Comparison of ENCODE assay signal across 23 cellular contexts in genomic region chr19:2317300-2317699, GRCh38. TPM values are rescaled to one million over a fixed set of nuclear protein-coding genes. Genes with fewer than 3 reads are reported as not detected.
DNase-seq lines count a peak whose midpoint lies in the region; ATAC-seq, FAIRE-seq and TF ChIP-seq lines count a peak whose summit lies in the region.
"Had no signal": no experiment of that assay in that cellular context is flagged by ENCODE, and none has a peak within 500 bp of the region (broad histone marks: within the 10 kb centered on the region; RNA-seq: fewer than 3 reads in every experiment).

No MANE protein-coding gene starts in this region.

- BruUV-seq in HepG2 (replicated peaks; lab: Mats Ljungman, UMichigan), result no TSS peak

- H3K36me3 ChIP-seq in HepG2 (replicated peaks in 1 of 2; ENCODE audit: control insufficient read depth in 1 of 2, insufficient read depth in 2 of 2, low read length in 2 of 2), result no peaks in the 10 kb centered on the region; a peak in 2 of 5 replicates
- H3K36me3 ChIP-seq in right lobe of liver, result no peaks in the 10 kb centered on the region

- FAIRE-seq in HepG2 (lab: Jason Lieb, UNC), result no peak
- FAIRE-seq: A549, GM12878, H1 had no signal

- H3K27me3 ChIP-seq in HepG2 (ENCODE audit: control insufficient read depth in 1 of 2, insufficient read depth in 2 of 2, low read length in 2 of 2), result peaks cover 4 to 5% of the 10 kb centered on the region in 2 experiments; a peak in 4 of 5 replicates
- H3K27me3 ChIP-seq in right lobe of liver, result peaks cover 0 to 7% of the 10 kb centered on the region in 2 donors

- no peak overlapping the region for H3K4me2 ChIP-seq in HepG2 (ENCODE audit: low read depth, low read length)
- H3K4me2 ChIP-seq: A549 had no signal

- peak overlapping the region; percentile 50 for H3K27ac Mint-ChIP-seq in dendritic cell treated with granulocyte-macrophage colony-stimulating factor and Interleukin-4, amounts not matched to agents 40 ng/mL and 50 ng/mL, for 4 days
- H3K27ac Mint-ChIP-seq in osteocyte (ENCODE audit: unreplicated experiment), result peak overlapping the region; percentile 67
- H3K27ac Mint-ChIP-seq in naive thymus-derived CD8-positive, alpha-beta T cell, result peak overlapping the region in 1 of 10 donors; percentile 40
- H3K27ac Mint-ChIP-seq: CD4-positive, CD25-positive, alpha-beta regulatory T cell; H9 had no signal

- no peaks in the 10 kb centered on the region for H3K79me2 ChIP-seq in HepG2 (ENCODE audit: insufficient read depth, low read length)

- H3K9me3 Mint-ChIP-seq in dendritic cell treated with granulocyte-macrophage colony-stimulating factor and Interleukin-4, amounts not matched to agents 40 ng/mL and 50 ng/mL, for 4 days, result no peaks in the 10 kb centered on the region
- H3K9me3 Mint-ChIP-seq in osteocyte (ENCODE audit: unreplicated experiment), result peaks cover 9% of the 10 kb centered on the region
- peaks cover 4 to 27% (median 9%) of the 10 kb centered on the region in 9 donors for H3K9me3 Mint-ChIP-seq in naive thymus-derived CD8-positive, alpha-beta T cell

- no peak overlapping the region for H3K4me3 ChIP-seq in HepG2 (replicated peaks in 1 of 3; ENCODE audit: insufficient read depth in 1 of 3, low read depth in 2 of 3, low read length in 3 of 3)
- H3K4me3 ChIP-seq in right lobe of liver, result no peak overlapping the region
- H3K4me3 ChIP-seq: A549, GM12878 had no signal

- 58% methylated on average over 10 of the region's 13 CpGs for WGBS in HepG2 (ENCODE audit: low lambda C conversion rate)
- 71% methylated on average over 5 of the region's 13 CpGs for WGBS in right lobe of liver (ENCODE audit: insufficient coverage, low coverage, low lambda C conversion rate, missing lambda C conversion rate)

- H3K27me3 Mint-ChIP-seq in dendritic cell treated with granulocyte-macrophage colony-stimulating factor and Interleukin-4, amounts not matched to agents 40 ng/mL and 50 ng/mL, for 4 days, result peaks cover 12% of the 10 kb centered on the region
- no peaks in the 10 kb centered on the region for H3K27me3 Mint-ChIP-seq in osteocyte (ENCODE audit: unreplicated experiment)
- H3K27me3 Mint-ChIP-seq in naive thymus-derived CD8-positive, alpha-beta T cell, result peaks cover 7 to 23% (median 18%) of the 10 kb centered on the region in 5 donors

- no peak overlapping the region for H2AFZ ChIP-seq in HepG2 (ENCODE audit: low read length)

- H3K4me1 Mint-ChIP-seq in dendritic cell treated with granulocyte-macrophage colony-stimulating factor and Interleukin-4, amounts not matched to agents 40 ng/mL and 50 ng/mL, for 4 days (ENCODE audit: low read depth), result peaks cover 26% of the 10 kb centered on the region
- peaks cover 28% of the 10 kb centered on the region for H3K4me1 Mint-ChIP-seq in osteocyte (ENCODE audit: unreplicated experiment)
- H3K4me1 Mint-ChIP-seq in naive thymus-derived CD8-positive, alpha-beta T cell, result peaks cover 2 to 23% (median 4%) of the 10 kb centered on the region in 4 donors
- H3K4me1 Mint-ChIP-seq: CD8-positive, alpha-beta memory T cell had no signal

- H3K4me1 ChIP-seq in HepG2 (ENCODE audit: insufficient read depth, low read length) (peaks cover 30% of the 10 kb centered on the region), right lobe of liver (no peaks in the 10 kb centered on the region)
- H3K4me1 ChIP-seq: A549 had no signal

- CTCF ChIA-PET in HepG2 (lab: Yijun Ruan, JAX; ENCODE audit: low intra/inter-chr PET ratio, low total read pairs), result no interaction called here

- no peak overlapping the region for H3K9ac ChIP-seq in HepG2 (ENCODE audit: insufficient read depth, low read depth, low read length)

- ATAC-seq in HepG2 (no peak), right lobe of liver (no peak)
- ATAC-seq in naive thymus-derived CD8-positive, alpha-beta T cell, result no peak
- ATAC-seq: GM12878 had no signal

- peaks cover 9% of the 10 kb centered on the region for H3K9me3 ChIP-seq in HepG2 (ENCODE audit: low read length)
- H3K9me3 ChIP-seq in right lobe of liver, result no peaks in the 10 kb centered on the region

- DNase-seq in HepG2 (ENCODE audit: low spot score) (no peak), right lobe of liver (no peak), osteocyte (ENCODE audit: extremely low spot score, unreplicated experiment) (no peak), NCI-H1694 (lab: John Stamatoyannopoulos, UW) (no peak)
- DNase-seq in activated CD4-positive, CD25-positive, alpha-beta regulatory T cell (lab: John Stamatoyannopoulos, UW), result no peak
- DNase-seq in naive thymus-derived CD8-positive, alpha-beta T cell, result no peak
- DNase-seq: AML-193; C1 segment of cervical spinal cord; CD4-positive, CD25-positive, alpha-beta regulatory T cell; CD8-positive, alpha-beta memory T cell; COR-L47; DMS 273 treated with DMSO at 0.1 percent for 48 hours; DMS53; DND-41; EL; H9 had no signal

- no peak overlapping the region for H3K27ac ChIP-seq in HepG2 (ENCODE audit: extremely low read length, insufficient read depth, low read length)
- no peak overlapping the region for H3K27ac ChIP-seq in right lobe of liver
- H3K27ac ChIP-seq: 22Rv1, A549 had no signal

- in situ Hi-C loops in HepG2 (cut with HindIII; ENCODE audit: extremely low pct_ligation_motif_present, low pct_unique_long_range_greater_than_20kb), result loop anchor here (5.0 to 10.0 kb wide), 3 partner anchors 40 to 162 kb away; partner anchors contain the start of genes AP3D1, PLEKHJ1 and SF3A2

- TF ChIP-seq EP300 in HepG2 (IDR thresholded peaks at IDR 0.05; ENCODE audit: low read depth in 2 of 2, low read length in 2 of 2) (no peak), HepG2 (CRISPR knock-in tag; IDR thresholded peaks at IDR 0.05; ENCODE audit: borderline replicate concordance) (no peak)

- TF ChIP-seq RAD21 in HepG2 (CRISPR knock-in tag; IDR thresholded peaks at IDR 0.05), result no peak

- no peaks in the 10 kb centered on the region for H4K20me1 ChIP-seq in HepG2 (ENCODE audit: insufficient read depth, low read length)

- POLR2A ChIA-PET in HepG2 (lab: Yijun Ruan, JAX), result interaction anchor here (1.1 to 2.6 kb wide), 3 partner anchors 11 to 82 kb away, joined by 3 to 11 read pairs (median 6); partner anchors contain the start of genes LSM7, PLEKHJ1 and SPPL2B
- POLR2A ChIA-PET in naive thymus-derived CD8-positive, alpha-beta T cell (lab: Charles Lee), result interaction anchor here (0.7 to 2.4 kb wide), 3 partner anchors 15 to 28 kb away, joined by 3 to 9 read pairs (median 4); no protein-coding TSS in a partner anchor

- no peak for TF ChIP-seq POLR2A in HepG2 (IDR thresholded peaks at IDR 0.05; ENCODE audit: insufficient read depth in 1 of 2, low read depth in 2 of 2, low read length in 2 of 2)
- no peak for TF ChIP-seq POLR2A in right lobe of liver (IDR thresholded peaks at IDR 0.05)

- H3K36me3 Mint-ChIP-seq in dendritic cell treated with granulocyte-macrophage colony-stimulating factor and Interleukin-4, amounts not matched to agents 40 ng/mL and 50 ng/mL, for 4 days (ENCODE audit: low read depth), result peaks cover 15% of the 10 kb centered on the region
- no peaks in the 10 kb centered on the region for H3K36me3 Mint-ChIP-seq in osteocyte (ENCODE audit: unreplicated experiment)
- peaks cover 8 to 9% (median 8%) of the 10 kb centered on the region in 3 donors for H3K36me3 Mint-ChIP-seq in naive thymus-derived CD8-positive, alpha-beta T cell

- TF ChIP-seq CTCF in HepG2 (CRISPR knock-in tag; IDR thresholded peaks at IDR 0.05) (no peak), right lobe of liver (IDR thresholded peaks at IDR 0.05) (no peak), osteocyte (IDR thresholded peaks at IDR 0.05) (no peak)

- H3K4me3 Mint-ChIP-seq in dendritic cell treated with granulocyte-macrophage colony-stimulating factor and Interleukin-4, amounts not matched to agents 40 ng/mL and 50 ng/mL, for 4 days, result no peak overlapping the region
- H3K4me3 Mint-ChIP-seq in osteocyte (ENCODE audit: unreplicated experiment), result peak overlapping the region; percentile 14
- no peak overlapping the region for H3K4me3 Mint-ChIP-seq in naive thymus-derived CD8-positive, alpha-beta T cell

- intact Hi-C loops in HepG2 (cut with micrococcal nuclease; ENCODE audit: unreplicated experiment), result loop anchor here (10.0 kb wide), 2 partner anchors 82 to 298 kb away; partner anchors contain the start of genes PLEKHJ1 and SF3A2
- intact Hi-C loops in right lobe of liver (cut with DNase I), result loop anchor here in 1 of 2 donors (10.0 kb wide), 1 partner anchor 82 kb away; the partner anchor contains the start of genes PLEKHJ1 and SF3A2
- intact Hi-C loops in dendritic cell treated with granulocyte-macrophage colony-stimulating factor and Interleukin-4, amounts not matched to agents 40 ng/mL and 50 ng/mL, for 4 days (cut with micrococcal nuclease), result loop anchor here (2.0 to 5.0 kb wide), 2 partner anchors 42 to 80 kb away; partner anchors contain the start of genes PLEKHJ1 and SF3A2

RNA-seq across cellular contexts. Expression of gene LINGO3, which starts 9.3 kb away (rescaled TPM):
- not detected in 2 replicates for total RNA-seq in HepG2 (2016; rRNA removed; fragmentation: Illumina TruSeq; extraction: Trizol)
- not detected in 2 replicates for total RNA-seq in HepG2 (2016; cell fraction: cytosol; rRNA removed; fragmentation: Illumina TruSeq; extraction: Trizol; ENCODE audit: low read depth)
- total RNA-seq in HepG2 (2016; cell fraction: insoluble cytoplasmic fraction; rRNA removed; fragmentation: Illumina TruSeq; extraction: Trizol), result not detected in 2 replicates
- total RNA-seq in HepG2 (2016; cell fraction: membrane; rRNA removed; fragmentation: Illumina TruSeq; extraction: Trizol), result not detected in 2 replicates
- not detected in 2 replicates for total RNA-seq in HepG2 (2016; cell fraction: nucleus; rRNA removed; fragmentation: Illumina TruSeq; extraction: Trizol)
- polyA plus RNA-seq in HepG2 (2011; rRNA removed), result not detected in 2 replicates
- not detected in 2 replicates for polyA plus RNA-seq in HepG2 (2011; cell fraction: cytosol; rRNA removed)
- not detected in 2 replicates for polyA plus RNA-seq in HepG2 (2011; cell fraction: nucleus; rRNA removed)
- not detected in 2 replicates for polyA plus RNA-seq in HepG2 (2012)
- not detected in 2 replicates for polyA plus RNA-seq in HepG2 (2016; cell fraction: cytosol; fragmentation: Illumina TruSeq; extraction: Trizol; ENCODE audit: low read depth)
- not detected in 2 replicates for polyA plus RNA-seq in HepG2 (2016; cell fraction: insoluble cytoplasmic fraction; fragmentation: Illumina TruSeq; extraction: Trizol; ENCODE audit: low read depth)
- not detected in 2 replicates for polyA plus RNA-seq in HepG2 (2016; cell fraction: membrane; fragmentation: Illumina TruSeq; extraction: Trizol; ENCODE audit: low read depth)
- not detected in 2 replicates for polyA plus RNA-seq in HepG2 (2016; cell fraction: nucleus; fragmentation: Illumina TruSeq; extraction: Trizol; ENCODE audit: insufficient read depth, low read depth)
- not detected in 2 replicates for polyA minus RNA-seq in HepG2 (2011; rRNA and poly(A)+ RNA removed; ENCODE audit: low replicate concordance)
- polyA minus RNA-seq in HepG2 (2011; cell fraction: cytosol; rRNA and poly(A)+ RNA removed), result not detected in 2 replicates
- not detected in 2 replicates for polyA minus RNA-seq in HepG2 (2011; cell fraction: nucleus; rRNA and poly(A)+ RNA removed)
- total RNA-seq in right lobe of liver, result not detected
- total RNA-seq in osteocyte, result 0.37 and 0.54 TPM in 2 replicates
- 1 to 10 TPM; 1.1 to 1.4 TPM for total RNA-seq in naive thymus-derived CD8-positive, alpha-beta T cell
- polyA plus RNA-seq in naive thymus-derived CD8-positive, alpha-beta T cell, result 1 to 10 TPM; 2.7 to 9.2 (median 5.1) TPM
- total RNA-seq: G401, H1 had no signal
- polyA plus RNA-seq: A549 had no signal

RNA-seq across cellular contexts. Expression of gene LSM7, which starts 11.1 kb away (rescaled TPM):
- 140 and 152 TPM in 2 replicates for total RNA-seq in HepG2 (2016; rRNA removed; fragmentation: Illumina TruSeq; extraction: Trizol)
- 44.1 and 45.1 TPM in 2 replicates for total RNA-seq in HepG2 (2016; cell fraction: cytosol; rRNA removed; fragmentation: Illumina TruSeq; extraction: Trizol; ENCODE audit: low read depth)
- total RNA-seq in HepG2 (2016; cell fraction: insoluble cytoplasmic fraction; rRNA removed; fragmentation: Illumina TruSeq; extraction: Trizol), result 149 and 168 TPM in 2 replicates
- 74.4 and 75.3 TPM in 2 replicates for total RNA-seq in HepG2 (2016; cell fraction: membrane; rRNA removed; fragmentation: Illumina TruSeq; extraction: Trizol)
- 48.6 and 65.2 TPM in 2 replicates for total RNA-seq in HepG2 (2016; cell fraction: nucleus; rRNA removed; fragmentation: Illumina TruSeq; extraction: Trizol)
- 197 and 205 TPM in 2 replicates for polyA plus RNA-seq in HepG2 (2011; rRNA removed)
- polyA plus RNA-seq in HepG2 (2011; cell fraction: cytosol; rRNA removed), result 474 and 745 TPM in 2 replicates
- 183 and 205 TPM in 2 replicates for polyA plus RNA-seq in HepG2 (2011; cell fraction: nucleus; rRNA removed)
- polyA plus RNA-seq in HepG2 (2012), result 107 and 132 TPM in 2 replicates
- polyA plus RNA-seq in HepG2 (2016; cell fraction: cytosol; fragmentation: Illumina TruSeq; extraction: Trizol; ENCODE audit: low read depth), result 60.8 and 62.0 TPM in 2 replicates
- 210 and 243 TPM in 2 replicates for polyA plus RNA-seq in HepG2 (2016; cell fraction: insoluble cytoplasmic fraction; fragmentation: Illumina TruSeq; extraction: Trizol; ENCODE audit: low read depth)
- polyA plus RNA-seq in HepG2 (2016; cell fraction: membrane; fragmentation: Illumina TruSeq; extraction: Trizol; ENCODE audit: low read depth), result 91.7 and 96.1 TPM in 2 replicates
- 132 and 138 TPM in 2 replicates for polyA plus RNA-seq in HepG2 (2016; cell fraction: nucleus; fragmentation: Illumina TruSeq; extraction: Trizol; ENCODE audit: insufficient read depth, low read depth)
- polyA minus RNA-seq in HepG2 (2011; rRNA and poly(A)+ RNA removed; ENCODE audit: low replicate concordance), result 42.2 and 52.7 TPM in 2 replicates
- 19.9 and 26.7 TPM in 2 replicates for polyA minus RNA-seq in HepG2 (2011; cell fraction: cytosol; rRNA and poly(A)+ RNA removed)
- polyA minus RNA-seq in HepG2 (2011; cell fraction: nucleus; rRNA and poly(A)+ RNA removed), result 24.1 and 27.4 TPM in 2 replicates
- total RNA-seq in right lobe of liver, result 10 to 100 TPM; 22.4 to 64.2 (median 28.2) TPM
- total RNA-seq in osteocyte, result 77.8 and 81.7 TPM in 2 replicates
- total RNA-seq in naive thymus-derived CD8-positive, alpha-beta T cell, result 100 to 1,000 TPM in 1 of 2 experiments, 10 to 100 TPM in 1; 99.1 to 102 TPM
- polyA plus RNA-seq in naive thymus-derived CD8-positive, alpha-beta T cell, result 100 to 1,000 TPM; 187 to 197 (median 196) TPM

RNA-seq across cellular contexts. Expression of gene SPPL2B, which starts 11.2 kb away (rescaled TPM):
- 3.4 and 15.2 TPM in 2 replicates for total RNA-seq in HepG2 (2016; rRNA removed; fragmentation: Illumina TruSeq; extraction: Trizol)
- 6.9 and 7.1 TPM in 2 replicates for total RNA-seq in HepG2 (2016; cell fraction: cytosol; rRNA removed; fragmentation: Illumina TruSeq; extraction: Trizol; ENCODE audit: low read depth)
- 2.9 and 18.4 TPM in 2 replicates for total RNA-seq in HepG2 (2016; cell fraction: insoluble cytoplasmic fraction; rRNA removed; fragmentation: Illumina TruSeq; extraction: Trizol)
- 7.4 and 8.6 TPM in 2 replicates for total RNA-seq in HepG2 (2016; cell fraction: membrane; rRNA removed; fragmentation: Illumina TruSeq; extraction: Trizol)
- 23.4 and 26.4 TPM in 2 replicates for total RNA-seq in HepG2 (2016; cell fraction: nucleus; rRNA removed; fragmentation: Illumina TruSeq; extraction: Trizol)
- polyA plus RNA-seq in HepG2 (2011; rRNA removed), result 14.9 and 20.5 TPM in 2 replicates
- polyA plus RNA-seq in HepG2 (2011; cell fraction: cytosol; rRNA removed), result 6.0 and 9.1 TPM in 2 replicates
- polyA plus RNA-seq in HepG2 (2011; cell fraction: nucleus; rRNA removed), result 268 and 341 TPM in 2 replicates
- polyA plus RNA-seq in HepG2 (2012), result 23.1 and 25.3 TPM in 2 replicates
- 1.2 and 1.3 TPM in 2 replicates for polyA plus RNA-seq in HepG2 (2016; cell fraction: cytosol; fragmentation: Illumina TruSeq; extraction: Trizol; ENCODE audit: low read depth)
- polyA plus RNA-seq in HepG2 (2016; cell fraction: insoluble cytoplasmic fraction; fragmentation: Illumina TruSeq; extraction: Trizol; ENCODE audit: low read depth), result 3.0 and 4.0 TPM in 2 replicates
- polyA plus RNA-seq in HepG2 (2016; cell fraction: membrane; fragmentation: Illumina TruSeq; extraction: Trizol; ENCODE audit: low read depth), result 2.8 and 3.3 TPM in 2 replicates
- polyA plus RNA-seq in HepG2 (2016; cell fraction: nucleus; fragmentation: Illumina TruSeq; extraction: Trizol; ENCODE audit: insufficient read depth, low read depth), result 101 and 111 TPM in 2 replicates
- 14.4 and 27.8 TPM in 2 replicates for polyA minus RNA-seq in HepG2 (2011; rRNA and poly(A)+ RNA removed; ENCODE audit: low replicate concordance)
- polyA minus RNA-seq in HepG2 (2011; cell fraction: cytosol; rRNA and poly(A)+ RNA removed), result 5.8 and 11.0 TPM in 2 replicates
- 17.9 and 24.7 TPM in 2 replicates for polyA minus RNA-seq in HepG2 (2011; cell fraction: nucleus; rRNA and poly(A)+ RNA removed)
- 10 to 100 TPM; 11.8 to 39.8 (median 26.5) TPM for total RNA-seq in right lobe of liver
- 75.9 and 77.0 TPM in 2 replicates for total RNA-seq in osteocyte
- 100 to 1,000 TPM; 166 to 175 TPM for total RNA-seq in naive thymus-derived CD8-positive, alpha-beta T cell
- polyA plus RNA-seq in naive thymus-derived CD8-positive, alpha-beta T cell, result 10 to 100 TPM; 10.5 to 17.3 (median 11.0) TPM

RNA-seq across cellular contexts. Expression of gene PEAK3, which starts 35.3 kb away (rescaled TPM):
- total RNA-seq in HepG2 (2016; rRNA removed; fragmentation: Illumina TruSeq; extraction: Trizol) (not detected in 2 replicates), right lobe of liver (under 1 TPM; 0.07 to 0.49 (median 0.36) TPM), osteocyte (0.44 and 0.51 TPM in 2 replicates)
- not detected in 2 replicates for total RNA-seq in HepG2 (2016; cell fraction: cytosol; rRNA removed; fragmentation: Illumina TruSeq; extraction: Trizol; ENCODE audit: low read depth)
- not detected in 2 replicates for total RNA-seq in HepG2 (2016; cell fraction: insoluble cytoplasmic fraction; rRNA removed; fragmentation: Illumina TruSeq; extraction: Trizol)
- total RNA-seq in HepG2 (2016; cell fraction: membrane; rRNA removed; fragmentation: Illumina TruSeq; extraction: Trizol), result not detected in 2 replicates
- not detected in 2 replicates for total RNA-seq in HepG2 (2016; cell fraction: nucleus; rRNA removed; fragmentation: Illumina TruSeq; extraction: Trizol)
- polyA plus RNA-seq in HepG2 (2011; rRNA removed), result not detected in 2 replicates
- not detected in 2 replicates for polyA plus RNA-seq in HepG2 (2011; cell fraction: cytosol; rRNA removed)
- polyA plus RNA-seq in HepG2 (2011; cell fraction: nucleus; rRNA removed), result not detected in 2 replicates
- polyA plus RNA-seq in HepG2 (2012), result not detected in 2 replicates
- not detected in 2 replicates for polyA plus RNA-seq in HepG2 (2016; cell fraction: cytosol; fragmentation: Illumina TruSeq; extraction: Trizol; ENCODE audit: low read depth)
- not detected in 2 replicates for polyA plus RNA-seq in HepG2 (2016; cell fraction: insoluble cytoplasmic fraction; fragmentation: Illumina TruSeq; extraction: Trizol; ENCODE audit: low read depth)
- not detected in 2 replicates for polyA plus RNA-seq in HepG2 (2016; cell fraction: membrane; fragmentation: Illumina TruSeq; extraction: Trizol; ENCODE audit: low read depth)
- polyA plus RNA-seq in HepG2 (2016; cell fraction: nucleus; fragmentation: Illumina TruSeq; extraction: Trizol; ENCODE audit: insufficient read depth, low read depth), result not detected in 2 replicates
- not detected in 2 replicates for polyA minus RNA-seq in HepG2 (2011; rRNA and poly(A)+ RNA removed; ENCODE audit: low replicate concordance)
- not detected in 2 replicates for polyA minus RNA-seq in HepG2 (2011; cell fraction: cytosol; rRNA and poly(A)+ RNA removed)
- polyA minus RNA-seq in HepG2 (2011; cell fraction: nucleus; rRNA and poly(A)+ RNA removed), result not detected in 2 replicates
- under 1 TPM; 0.14 to 0.23 TPM for total RNA-seq in naive thymus-derived CD8-positive, alpha-beta T cell
- polyA plus RNA-seq in naive thymus-derived CD8-positive, alpha-beta T cell, result under 1 TPM in 1 of 3 donors, not detected in 2; 0.15 TPM
- total RNA-seq: CD4-positive, CD25-positive, alpha-beta regulatory T cell; CD8-positive, alpha-beta memory T cell; G401; H1; H9; HT-29 had no signal
- polyA plus RNA-seq: A549, H1 had no signal

RNA-seq across cellular contexts. Expression of gene TMPRSS9, which starts 42.8 kb away (rescaled TPM):
- total RNA-seq in HepG2 (2016; rRNA removed; fragmentation: Illumina TruSeq; extraction: Trizol), result 1.4 and 2.5 TPM in 2 replicates
- total RNA-seq in HepG2 (2016; cell fraction: cytosol; rRNA removed; fragmentation: Illumina TruSeq; extraction: Trizol; ENCODE audit: low read depth), result 0.62 and 1.7 TPM in 2 replicates
- total RNA-seq in HepG2 (2016; cell fraction: insoluble cytoplasmic fraction; rRNA removed; fragmentation: Illumina TruSeq; extraction: Trizol), result 1.4 and 2.0 TPM in 2 replicates
- 0.99 and 1.0 TPM in 2 replicates for total RNA-seq in HepG2 (2016; cell fraction: membrane; rRNA removed; fragmentation: Illumina TruSeq; extraction: Trizol)
- 0.81 and 3.7 TPM in 2 replicates for total RNA-seq in HepG2 (2016; cell fraction: nucleus; rRNA removed; fragmentation: Illumina TruSeq; extraction: Trizol)
- 5.2 and 11.1 TPM in 2 replicates for polyA plus RNA-seq in HepG2 (2011; rRNA removed)
- polyA plus RNA-seq in HepG2 (2011; cell fraction: cytosol; rRNA removed), result 2.1 and 2.3 TPM in 2 replicates
- polyA plus RNA-seq in HepG2 (2011; cell fraction: nucleus; rRNA removed), result 54.9 and 71.6 TPM in 2 replicates
- 5.1 and 14.1 TPM in 2 replicates for polyA plus RNA-seq in HepG2 (2012)
- polyA plus RNA-seq in HepG2 (2016; cell fraction: cytosol; fragmentation: Illumina TruSeq; extraction: Trizol; ENCODE audit: low read depth), result 0.45 and 0.55 TPM in 2 replicates
- 1.1 and 1.2 TPM in 2 replicates for polyA plus RNA-seq in HepG2 (2016; cell fraction: insoluble cytoplasmic fraction; fragmentation: Illumina TruSeq; extraction: Trizol; ENCODE audit: low read depth)
- polyA plus RNA-seq in HepG2 (2016; cell fraction: membrane; fragmentation: Illumina TruSeq; extraction: Trizol; ENCODE audit: low read depth), result 0.57 and 0.72 TPM in 2 replicates
- 3.4 and 5.2 TPM in 2 replicates for polyA plus RNA-seq in HepG2 (2016; cell fraction: nucleus; fragmentation: Illumina TruSeq; extraction: Trizol; ENCODE audit: insufficient read depth, low read depth)
- polyA minus RNA-seq in HepG2 (2011; rRNA and poly(A)+ RNA removed; ENCODE audit: low replicate concordance), result 4.8 TPM in 1 of 2 replicates, not detected in the other
- 1.7 and 2.6 TPM in 2 replicates for polyA minus RNA-seq in HepG2 (2011; cell fraction: cytosol; rRNA and poly(A)+ RNA removed)
- 10.8 and 12.4 TPM in 2 replicates for polyA minus RNA-seq in HepG2 (2011; cell fraction: nucleus; rRNA and poly(A)+ RNA removed)
- total RNA-seq in right lobe of liver, result 1 to 10 TPM in 3 of 6 experiments, under 1 TPM in 3; 0.12 to 6.7 (median 2.9) TPM
- total RNA-seq in osteocyte, result 0.08 TPM in 1 of 2 replicates, not detected in the other
- total RNA-seq in naive thymus-derived CD8-positive, alpha-beta T cell, result not detected
- not detected for polyA plus RNA-seq in naive thymus-derived CD8-positive, alpha-beta T cell
- total RNA-seq: CD8-positive, alpha-beta memory T cell; GM12878 had no signal
- polyA plus RNA-seq: CD4-positive, CD25-positive, alpha-beta regulatory T cell; CD8-positive, alpha-beta memory T cell had no signal
